ENCODE assay signal across 1 cellular context in the genomic region with DNA sequence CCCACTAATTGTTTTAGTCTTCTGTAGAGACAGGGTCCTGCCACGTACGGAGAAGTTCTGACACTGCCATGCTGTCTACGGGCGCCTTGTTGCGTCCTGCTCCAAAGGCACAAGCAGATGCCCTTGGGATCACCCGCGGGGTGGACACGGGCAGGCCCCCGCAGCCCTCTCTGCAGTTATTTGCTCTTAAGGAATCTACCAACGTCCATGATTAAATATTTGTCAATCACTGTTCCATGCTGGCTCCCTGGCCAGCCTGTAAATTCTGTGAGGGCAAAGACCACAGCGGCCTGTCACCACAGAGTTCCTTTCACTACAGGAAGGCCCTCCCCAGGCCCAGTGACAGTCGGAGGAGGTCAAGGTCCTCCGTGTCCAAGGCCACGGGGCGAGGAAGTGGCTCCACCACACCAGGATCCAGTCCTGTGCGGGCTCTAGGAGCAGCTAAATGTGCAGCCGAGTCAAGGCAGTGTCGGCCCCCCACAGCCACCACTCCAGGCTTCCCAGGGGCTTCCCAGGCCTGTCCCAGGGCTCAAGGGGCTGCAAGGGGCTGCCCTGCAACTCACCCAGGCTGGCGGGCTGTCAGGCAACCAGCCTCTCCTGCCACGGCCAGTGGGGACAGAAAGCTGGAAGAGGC.
TF ChIP-seq lines count a peak whose summit lies in the region.

No MANE protein-coding gene starts in this region.

TF ChIP-seq in A549, 52 proteins besides CTCF, POLR2A, EP300 and RAD21:
- no peak for TF ChIP-seq PHF8 (IDR thresholded peaks at IDR 0.05; ENCODE audit: borderline replicate concordance, low read depth)
- no peak for TF ChIP-seq USF2 (IDR thresholded peaks at IDR 0.05)
- no peak for TF ChIP-seq HDAC2 (IDR thresholded peaks at IDR 0.05)
- TF ChIP-seq MAZ (IDR thresholded peaks at IDR 0.05; ENCODE audit: borderline replicate concordance, low read depth, low read length) = no peak
- no peak for TF ChIP-seq POLR2AphosphoS2 (conservative IDR thresholded peaks at IDR 0.05; ENCODE audit: low read length)
- TF ChIP-seq, protein P1, sequence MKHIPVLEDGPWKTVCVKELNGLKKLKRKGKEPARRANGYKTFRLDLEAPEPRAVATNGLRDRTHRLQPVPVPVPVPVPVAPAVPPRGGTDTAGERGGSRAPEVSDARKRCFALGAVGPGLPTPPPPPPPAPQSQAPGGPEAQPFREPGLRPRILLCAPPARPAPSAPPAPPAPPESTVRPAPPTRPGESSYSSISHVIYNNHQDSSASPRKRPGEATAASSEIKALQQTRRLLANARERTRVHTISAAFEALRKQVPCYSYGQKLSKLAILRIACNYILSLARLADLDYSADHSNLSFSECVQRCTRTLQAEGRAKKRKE (CRISPR knock-in tag; IDR thresholded peaks at IDR 0.05; ENCODE audit: low read depth) = no peak
- TF ChIP-seq TP53 (CRISPR knock-in tag; IDR thresholded peaks at IDR 0.05) = no peak
- no peak for TF ChIP-seq ZFP36 (IDR thresholded peaks at IDR 0.05; ENCODE audit: borderline replicate concordance, partially characterized antibody)
- no peak for TF ChIP-seq NPAS2 (CRISPR knock-in tag; IDR thresholded peaks at IDR 0.05; ENCODE audit: borderline replicate concordance)
- no peak for TF ChIP-seq RCOR1 (IDR thresholded peaks at IDR 0.05; ENCODE audit: low read depth, low read length)
- no peak for TF ChIP-seq RARB (CRISPR knock-in tag; IDR thresholded peaks at IDR 0.05)
- TF ChIP-seq KDM5A (IDR thresholded peaks at IDR 0.05) = no peak
- TF ChIP-seq, protein P2, sequence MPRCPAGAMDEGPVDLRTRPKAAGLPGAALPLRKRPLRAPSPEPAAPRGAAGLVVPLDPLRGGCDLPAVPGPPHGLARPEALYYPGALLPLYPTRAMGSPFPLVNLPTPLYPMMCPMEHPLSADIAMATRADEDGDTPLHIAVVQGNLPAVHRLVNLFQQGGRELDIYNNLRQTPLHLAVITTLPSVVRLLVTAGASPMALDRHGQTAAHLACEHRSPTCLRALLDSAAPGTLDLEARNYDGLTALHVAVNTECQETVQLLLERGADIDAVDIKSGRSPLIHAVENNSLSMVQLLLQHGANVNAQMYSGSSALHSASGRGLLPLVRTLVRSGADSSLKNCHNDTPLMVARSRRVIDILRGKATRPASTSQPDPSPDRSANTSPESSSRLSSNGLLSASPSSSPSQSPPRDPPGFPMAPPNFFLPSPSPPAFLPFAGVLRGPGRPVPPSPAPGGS (IDR thresholded peaks at IDR 0.05) = no peak
- no peak for TF ChIP-seq EHF (CRISPR knock-in tag; IDR thresholded peaks at IDR 0.05)
- no peak for TF ChIP-seq GATA3 (IDR thresholded peaks at IDR 0.05; ENCODE audit: borderline replicate concordance)
- no peak for TF ChIP-seq KDM1A (IDR thresholded peaks at IDR 0.05; ENCODE audit: low read depth)
